8 cellular contexts compared by ENCODE assay signal in the genomic region with DNA sequence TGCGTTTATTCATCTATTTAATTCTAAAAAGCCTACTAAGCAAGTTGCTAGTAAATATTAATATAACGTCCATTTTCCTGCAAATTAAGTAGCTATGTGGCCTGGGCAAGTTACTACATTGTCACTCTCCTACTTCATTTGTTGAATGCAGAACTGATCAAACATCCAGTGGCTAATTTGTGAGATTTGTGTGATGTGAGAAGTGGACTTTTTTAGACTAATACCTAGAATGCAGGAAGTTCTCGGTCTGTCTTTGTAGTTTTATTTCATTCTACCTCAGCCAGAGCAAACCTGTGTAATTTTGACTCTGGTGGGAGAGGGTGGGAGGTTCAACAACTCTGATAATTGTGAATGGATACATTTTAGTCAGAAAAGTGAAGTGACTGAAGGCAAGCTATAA. TPM values are rescaled to one million over a fixed set of nuclear protein-coding genes. Genes with fewer than 3 reads are reported as not detected.
DNase-seq lines count a peak whose midpoint lies in the region; ATAC-seq and TF ChIP-seq lines count a peak whose summit lies in the region.

No MANE protein-coding gene starts in this region.

- WGBS in thyroid gland, 2 donors = 4 to 6% methylated on average over 3 of the region's 3 CpGs

- TF ChIP-seq POLR2A in thyroid gland (IDR thresholded peaks at IDR 0.05) = no peak

- peak overlapping the region; percentile 97 for H3K9ac ChIP-seq in iPS-20b (ENCODE audit: low read depth, low read length)

- CTCF ChIA-PET in CD8-positive, alpha-beta T cell (lab: Charles Lee) = interaction anchor here (1.1 kb wide), 1 partner anchor 19 kb away, joined by 3 read pairs; no protein-coding TSS in a partner anchor
- CTCF ChIA-PET in activated B cell treated with CpG ODN at 0.5 μM for 24 hours (lab: Charles Lee) = no interaction called here

- H3K4me1 ChIP-seq in CD8-positive, alpha-beta T cell (ENCODE audit: insufficient read depth, low read length) = peaks cover 20% of the 10 kb centered on the region
- peaks cover 8% of the 10 kb centered on the region; the same call in 1 of the 2 replicates for H3K4me1 ChIP-seq in iPS-20b (ENCODE audit: insufficient read depth, low read length)
- peaks cover 19 to 25% of the 10 kb centered on the region in 2 donors for H3K4me1 ChIP-seq in thyroid gland

- peak overlapping the region; percentile 100 for H3K27ac Mint-ChIP-seq in CD8-positive, alpha-beta T cell
- peak overlapping the region; percentile 97 for H3K27ac Mint-ChIP-seq in activated B cell treated with CpG ODN at 0.5 μM for 24 hours

- H3K4me3 Mint-ChIP-seq in CD8-positive, alpha-beta T cell = peak overlapping the region; percentile 99
- peak overlapping the region; percentile 97 for H3K4me3 Mint-ChIP-seq in activated B cell treated with CpG ODN at 0.5 μM for 24 hours

- peaks cover 4% of the 10 kb centered on the region for H3K36me3 ChIP-seq in CD8-positive, alpha-beta T cell (ENCODE audit: insufficient read depth, low read length)
- H3K36me3 ChIP-seq in H7 (replicated peaks; ENCODE audit: control insufficient read depth, insufficient read depth, low read length) (0 out of 2 replicates have a peak, but pooled peaks cover 1% of the 10 kb centered on the region), iPS-20b (ENCODE audit: insufficient read depth, low read depth, low read length) (peaks cover 35% of the 10 kb centered on the region), thyroid gland (peaks cover 0 to 6% of the 10 kb centered on the region in 2 donors)

- DNase-seq in CD8-positive, alpha-beta T cell = no peak
- DNase-seq in H7 = no peak
- no peak for DNase-seq in activated B cell treated with CpG ODN at 0.5 μM for 24 hours
- DNase-seq in thyroid gland = no peak
- DNase-seq in medulla oblongata (ENCODE audit: extremely low spot score) = no peak
- no peak for DNase-seq in NCI-H2081 (lab: John Stamatoyannopoulos, UW)

- H3K9me3 ChIP-seq in CD8-positive, alpha-beta T cell (ENCODE audit: low read length) = no peaks in the 10 kb centered on the region
- no peaks in the 10 kb centered on the region for H3K9me3 ChIP-seq in iPS-20b (ENCODE audit: insufficient read depth, low read depth, low read length)
- no peaks in the 10 kb centered on the region for H3K9me3 ChIP-seq in thyroid gland

- peaks cover 39% of the 10 kb centered on the region for H3K4me1 Mint-ChIP-seq in CD8-positive, alpha-beta T cell (ENCODE audit: low read depth)
- peaks cover 25% of the 10 kb centered on the region for H3K4me1 Mint-ChIP-seq in activated B cell treated with CpG ODN at 0.5 μM for 24 hours

- H3K4me3 ChIP-seq in CD8-positive, alpha-beta T cell (ENCODE audit: low read depth, low read length) = peak overlapping the region; percentile 81
- H3K4me3 ChIP-seq in H7 (ENCODE audit: insufficient read depth, low read depth, low read length) (peak overlapping the region; percentile 78), iPS-20b (ENCODE audit: low read length) (peak overlapping the region; percentile 96), thyroid gland (replicated peaks in 1 of 3) (peak overlapping the region; percentile 68 to 84 (median 76))

- no peaks in the 10 kb centered on the region for H3K9me3 Mint-ChIP-seq in CD8-positive, alpha-beta T cell
- no peaks in the 10 kb centered on the region for H3K9me3 Mint-ChIP-seq in activated B cell treated with CpG ODN at 0.5 μM for 24 hours

- no peak for TF ChIP-seq CTCF in CD8-positive, alpha-beta T cell (IDR thresholded peaks at IDR 0.05)
- TF ChIP-seq CTCF in activated B cell treated with CpG ODN at 0.5 μM for 24 hours (IDR thresholded peaks at IDR 0.05) = no peak
- no peak for TF ChIP-seq CTCF in thyroid gland (IDR thresholded peaks at IDR 0.05)

- H3K27me3 Mint-ChIP-seq in CD8-positive, alpha-beta T cell (ENCODE audit: low read depth) = no peaks in the 10 kb centered on the region
- no peaks in the 10 kb centered on the region for H3K27me3 Mint-ChIP-seq in activated B cell treated with CpG ODN at 0.5 μM for 24 hours

- peaks cover 31% of the 10 kb centered on the region for H3K36me3 Mint-ChIP-seq in CD8-positive, alpha-beta T cell
- peaks cover 27% of the 10 kb centered on the region for H3K36me3 Mint-ChIP-seq in activated B cell treated with CpG ODN at 0.5 μM for 24 hours (ENCODE audit: low read depth)

- POLR2A ChIA-PET in CD8-positive, alpha-beta T cell (lab: Charles Lee) = interaction anchor here (1.3 to 2.7 kb wide), 4 partner anchors 12 to 48 kb away, joined by 5 to 30 read pairs (median 8); a partner anchor contains a TSS
- POLR2A ChIA-PET in activated B cell treated with CpG ODN at 0.5 μM for 24 hours (lab: Charles Lee) = interaction anchor here (0.8 to 2.5 kb wide), 6 partner anchors 14 to 58 kb away, joined by 3 to 43 read pairs (median 3); a partner anchor contains a TSS

- intact Hi-C loops in CD8-positive, alpha-beta T cell (cut with DNase I, micrococcal nuclease) = loop anchor here (2.0 kb wide), 2 partner anchors 14 to 48 kb away; a partner anchor contains a TSS
- intact Hi-C loops in activated B cell treated with CpG ODN at 0.5 μM for 24 hours (cut with micrococcal nuclease) (no loop called here), thyroid gland (cut with DNase I) (no loop called here)

- no peak for ATAC-seq in CD8-positive, alpha-beta T cell
- no peak for ATAC-seq in activated B cell treated with CpG ODN at 0.5 μM for 24 hours (ENCODE audit: low read depth)
- no peak for ATAC-seq in HG03460 (IDR thresholded peaks at IDR 0.05; ENCODE audit: unreplicated experiment)

- no peaks in the 10 kb centered on the region for H3K27me3 ChIP-seq in CD8-positive, alpha-beta T cell (ENCODE audit: insufficient read depth, low read length)
- H3K27me3 ChIP-seq in H7 (ENCODE audit: control insufficient read depth, insufficient read depth, low read length) (no peaks in the 10 kb centered on the region), iPS-20b (ENCODE audit: insufficient read depth, low read length) (no peaks in the 10 kb centered on the region), thyroid gland (no peaks in the 10 kb centered on the region)

- H3K27ac ChIP-seq in CD8-positive, alpha-beta T cell (ENCODE audit: low read depth, low read length) = peak overlapping the region; percentile 89
- H3K27ac ChIP-seq in iPS-20b (ENCODE audit: low read length) (peak overlapping the region; percentile 72), thyroid gland (peak overlapping the region in 2 of 3 donors; percentile 93 to 94)

RNA-seq across cellular contexts. Expression of a gene that starts 0.8 kb away (rescaled TPM):
- total RNA-seq in CD8-positive, alpha-beta T cell = 10 to 100 TPM; 19.1 to 19.2 TPM
- total RNA-seq in H7 (2014; rRNA removed; shearing (Covaris generic)) = 21.9 and 30.4 TPM in 2 replicates
- total RNA-seq in activated B cell treated with CpG ODN at 0.5 μM for 24 hours (21.5 and 26.0 TPM in 2 replicates), thyroid gland (10 to 100 TPM; 20.8 to 33.7 (median 27.3) TPM)

RNA-seq across cellular contexts. Expression of a gene that starts 27.6 kb away (rescaled TPM):
- not detected for total RNA-seq in CD8-positive, alpha-beta T cell
- not detected in 2 replicates for total RNA-seq in H7 (2014; rRNA removed; shearing (Covaris generic))
- total RNA-seq in activated B cell treated with CpG ODN at 0.5 μM for 24 hours = not detected in 2 replicates
- not detected for total RNA-seq in thyroid gland

RNA-seq across cellular contexts. Expression of a gene that starts 47.3 kb away (rescaled TPM):
- total RNA-seq in CD8-positive, alpha-beta T cell = 10 to 100 TPM in 1 of 2 experiments, 1 to 10 TPM in 1; 9.8 to 10.7 TPM
- total RNA-seq in H7 (2014; rRNA removed; shearing (Covaris generic)) = 6.4 and 7.7 TPM in 2 replicates
- 17.5 and 17.6 TPM in 2 replicates for total RNA-seq in activated B cell treated with CpG ODN at 0.5 μM for 24 hours
- 10 to 100 TPM; 24.3 to 32.4 (median 28.7) TPM for total RNA-seq in thyroid gland

Comparison
In these comparisons a context has a peak if more than half of its experiments do, and no peak if none do; other contexts are left out.
1. intact Hi-C loops: an anchor here in CD8-positive, alpha-beta T cell (2.0 kb wide); none called in activated B cell treated with CpG ODN at 0.5 μM for 24 hours and thyroid gland.